17 cellular contexts compared by ENCODE assay signal in the genomic region with DNA sequence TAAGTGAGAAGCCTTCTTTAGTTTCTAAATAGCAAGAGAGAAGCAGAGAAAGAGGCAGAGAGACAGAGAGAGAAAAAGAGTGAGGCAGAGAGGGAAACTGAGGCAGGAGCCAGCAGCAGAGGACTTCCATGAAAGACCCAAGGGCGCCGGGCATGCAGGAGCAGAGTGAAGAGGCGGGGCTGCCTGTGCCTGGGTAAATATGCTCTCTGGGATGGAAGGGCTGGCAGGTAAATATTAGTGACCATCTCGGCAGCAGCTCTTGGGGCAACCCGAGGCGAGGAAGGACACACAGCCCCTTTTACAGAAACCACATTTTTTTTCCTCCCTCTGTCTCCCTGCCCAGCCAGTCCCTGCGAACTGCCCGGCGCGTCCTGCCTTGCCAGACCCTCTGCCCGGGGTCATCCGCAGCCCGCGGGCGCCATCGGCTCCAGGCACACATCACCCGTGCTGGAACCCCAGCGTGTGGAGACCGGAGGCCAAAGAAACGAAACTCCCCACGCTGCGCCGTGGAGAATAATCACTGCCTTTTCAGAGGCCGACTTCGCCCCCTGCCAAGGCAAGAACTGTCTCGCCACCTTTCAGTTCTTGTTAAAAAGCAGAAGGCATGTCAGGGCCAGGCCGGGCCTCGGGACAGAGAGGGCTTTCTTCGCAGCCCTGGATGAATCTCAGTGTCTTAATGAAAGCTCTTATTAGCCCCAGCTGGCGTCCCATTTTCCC.
DNase-seq lines count a peak whose midpoint lies in the region; ATAC-seq and TF ChIP-seq lines count a peak whose summit lies in the region.
"Had no signal": no experiment of that assay in that cellular context is flagged by ENCODE, and none has a peak within 500 bp of the region (broad histone marks: within the 10 kb centered on the region; RNA-seq: fewer than 3 reads in every experiment).

No MANE protein-coding gene starts in this region.

- WGBS in GM23248 (ENCODE audit: low coverage in 1 of 2, low lambda C conversion rate in 2 of 2, missing lambda C conversion rate in 2 of 2), 2 experiments, result 42 to 44% methylated on average over 30 of the region's 30 CpGs

- peak overlapping the region; percentile 68 for H2AFZ ChIP-seq in GM23248

- no peaks in the 10 kb centered on the region for H3K27me3 ChIP-seq in GM23248 (replicated peaks; ENCODE audit: insufficient read depth)
- H3K27me3 ChIP-seq in foreskin keratinocyte, result peaks cover 29% of the 10 kb centered on the region
- H3K27me3 ChIP-seq: BLaER1 treated with 17β-estradiol and CSF1 and Interleukin-3, amounts not matched to agents 10 nM and 100 nM had no signal

- H4K20me1 ChIP-seq in GM23248 (ENCODE audit: insufficient read depth), result no peaks in the 10 kb centered on the region

- H3K27ac ChIP-seq in GM23248 (no peak overlapping the region), foreskin keratinocyte (no peak overlapping the region)
- H3K27ac ChIP-seq: BLaER1 treated with 17β-estradiol and CSF1 and Interleukin-3, amounts not matched to agents 10 nM and 100 nM; left lung had no signal

- in situ Hi-C loops in GM23248 (cut with MboI), result no loop called here

- H3K9me2 ChIP-seq in GM23248 (ENCODE audit: insufficient read depth), result no peaks in the 10 kb centered on the region

- no peaks in the 10 kb centered on the region for H3K9me3 ChIP-seq in GM23248 (ENCODE audit: low read depth)

- no peaks in the 10 kb centered on the region for H3F3A ChIP-seq in GM23248 (ENCODE audit: insufficient read depth)

- H3K4me1 ChIP-seq in GM23248 (ENCODE audit: insufficient read depth) (no peaks in the 10 kb centered on the region), foreskin keratinocyte (no peaks in the 10 kb centered on the region)
- H3K4me1 ChIP-seq: left lung had no signal

- DNase-seq in GM23248, result peak; percentile 16
- peak in 50 of 56 donors; percentile 15 to 81 (median 53) for DNase-seq in amygdala (lab: John Stamatoyannopoulos, UW)
- no peak for DNase-seq in foreskin keratinocyte
- peak; percentile 86 for DNase-seq in pons (ENCODE audit: low spot score)
- DNase-seq in central memory CD4-positive, alpha-beta T cell, result no peak
- DNase-seq in stimulated activated naive CD8-positive, alpha-beta T cell treated with anti-CD3 and anti-CD28 coated beads, Interleukin-15, Interleukin-2, amounts not matched to agents 100 U/mL and 50 U/mL, for 24 hours, result no peak
- DNase-seq: activated naive CD8-positive, alpha-beta T cell treated with anti-CD3 and anti-CD28 coated beads for 36 hours; activated T-cell treated with anti-CD3 and anti-CD28 coated beads, Interleukin-2, amount 50 U/mL, for 48 hours; dermis blood vessel endothelial cell; DND-41; KG1; left lung; NCI-H1436; NCI-H446; OCI-M1 had no signal

- H3K4me2 ChIP-seq in GM23248 (ENCODE audit: unreplicated experiment), result no peak overlapping the region
- H3K4me2 ChIP-seq: BLaER1 treated with 17β-estradiol and CSF1 and Interleukin-3, amounts not matched to agents 10 nM and 100 nM had no signal

- ATAC-seq in foreskin keratinocyte (peak; percentile 24), GM21786 (IDR thresholded peaks at IDR 0.05; ENCODE audit: unreplicated experiment) (no peak)
- no peak for ATAC-seq in stimulated activated naive CD8-positive, alpha-beta T cell treated with anti-CD3 and anti-CD28 coated beads, Interleukin-15, Interleukin-2, amounts not matched to agents 100 U/mL and 50 U/mL, for 24 hours
- ATAC-seq: left lung had no signal

- H3K36me3 ChIP-seq in GM23248 (ENCODE audit: low read depth), result no peaks in the 10 kb centered on the region
- H3K36me3 ChIP-seq: BLaER1 treated with 17β-estradiol and CSF1 and Interleukin-3, amounts not matched to agents 10 nM and 100 nM; left lung had no signal

- peak overlapping the region; percentile 26; the same call in 1 of the 2 replicates for H3K9ac ChIP-seq in GM23248
- H3K9ac ChIP-seq: BLaER1 treated with 17β-estradiol and CSF1 and Interleukin-3, amounts not matched to agents 10 nM and 100 nM had no signal

- no peak for TF ChIP-seq CTCF in foreskin keratinocyte (conservative IDR thresholded peaks at IDR 0.05)

- no peak overlapping the region for H3K4me3 ChIP-seq in GM23248
- H3K4me3 ChIP-seq: BLaER1 treated with 17β-estradiol and CSF1 and Interleukin-3, amounts not matched to agents 10 nM and 100 nM; left lung had no signal

- no peaks in the 10 kb centered on the region for H3K79me2 ChIP-seq in GM23248 (ENCODE audit: insufficient read depth)

Comparison
In these comparisons a context has a peak if more than half of its experiments do, and no peak if none do; other contexts are left out.
1. DNase-seq: peak in GM23248 (single experiment), amygdala (50 of 56) and pons (single experiment); none in foreskin keratinocyte (0 of 2), central memory CD4-positive, alpha-beta T cell (single experiment) and stimulated activated naive CD8-positive, alpha-beta T cell treated with anti-CD3 and anti-CD28 coated beads, Interleukin-15, Interleukin-2, amounts not matched to agents 100 U/mL and 50 U/mL, for 24 hours (single experiment).